28 cellular contexts compared by ENCODE assay signal in genomic region chr11:9884601-9885000, GRCh38.
"Had no signal": no experiment of that assay in that cellular context is flagged by ENCODE, and none has a peak within 500 bp of the region (broad histone marks: within the 10 kb centered on the region; RNA-seq: fewer than 3 reads in every experiment).

No MANE protein-coding gene starts in this region.

- H3K4me1 ChIP-seq: breast epithelium, stomach, uterus had no signal

- H3K27me3 ChIP-seq: breast epithelium, dorsolateral prefrontal cortex, stomach, testis, uterus had no signal

- H3K27ac ChIP-seq: breast epithelium, dorsolateral prefrontal cortex, stomach, testis, uterus had no signal

- ATAC-seq: activated CD4-positive, alpha-beta T cell treated with anti-CD3 and anti-CD28 coated beads for 36 hours; activated T-cell treated with anti-CD3 and anti-CD28 coated beads, Interleukin-2, amount 50 U/mL, for 4 hours; effector memory CD8-positive, alpha-beta T cell; esophagus mucosa; left colon; mucosa of descending colon; sciatic nerve; stimulated activated memory B cell treated with anti-CD40 and anti-IgM and Interleukin-4, amounts not matched to agents 10 μg/mL and 1 μg/mL and 100 μg/mL, for 72 hours had no signal

- H3K36me3 ChIP-seq: breast epithelium, stomach, uterus had no signal

- H3K4me3 ChIP-seq: breast epithelium, dorsolateral prefrontal cortex, mucosa of descending colon, stomach, testis, uterus had no signal

- FAIRE-seq: colon, endothelial cell of umbilical vein, keratinocyte, small intestine had no signal

- DNase-seq: activated B cell treated with CpG ODN at 0.5 μM for 24 hours; activated CD4-positive, alpha-beta T cell treated with anti-CD3 and anti-CD28 coated beads for 36 hours; activated CD4-positive, alpha-beta T cell treated with anti-CD3 and anti-CD28 coated beads, Interleukin-2, amount 50 U/mL, for 48 hours; activated CD8-positive, alpha-beta memory T cell treated with anti-CD3 and anti-CD28 coated beads, Interleukin-2, amount 50 U/mL, for 48 hours; activated naive CD4-positive, alpha-beta T cell; activated naive CD8-positive, alpha-beta T cell treated with anti-CD3 and anti-CD28 coated beads for 36 hours; activated T-cell treated with anti-CD3 and anti-CD28 coated beads, Interleukin-2, amount 50 U/mL, for 4 hours; amniotic stem cell; dorsolateral prefrontal cortex; effector memory CD8-positive, alpha-beta T cell; foreskin fibroblast; left colon; mucosa of descending colon; posterior cingulate gyrus; small intestine; stimulated activated CD4-positive, alpha-beta T cell treated with anti-CD3 and anti-CD28 coated beads, Interleukin-2, amount 100 ng/mL, for 24 hours; stomach; T1000; testis; trophoblast cell; uterus had no signal

- H3K9me3 ChIP-seq: breast epithelium, mucosa of descending colon, stomach, testis, uterus had no signal
